1 cellular context compared by ENCODE assay signal in genomic region chr2:10278029-10278762, GRCh38.
A peak's percentile ranks its signal among the peaks of the same experiment; 100 is the strongest.
TF ChIP-seq lines count a peak whose summit lies in the region.

No MANE protein-coding gene starts in this region.

TF ChIP-seq in HepG2, 621 proteins besides CTCF, POLR2A, EP300 and RAD21 (continued from another document and continues in another):
- TF ChIP-seq ZNF441 (CRISPR knock-in tag; IDR thresholded peaks at IDR 0.05; ENCODE audit: borderline replicate concordance) (no peak; the same call in none of the 2 replicates), ZFY (CRISPR knock-in tag; IDR thresholded peaks at IDR 0.05) (peak; percentile 57), FOXO4 (CRISPR knock-in tag; conservative IDR thresholded peaks at IDR 0.05) (no peak), SP4 (CRISPR knock-in tag; IDR thresholded peaks at IDR 0.05) (peak; percentile 53; the same call in 1 of the 2 replicates), GLI4 (CRISPR knock-in tag; IDR thresholded peaks at IDR 0.05; ENCODE audit: borderline replicate concordance) (no peak; the same call in 1 of the 2 replicates), ZBTB25 (CRISPR knock-in tag; IDR thresholded peaks at IDR 0.05) (peak; percentile 73; the same call in 1 of the 2 replicates), ZNF484 (CRISPR knock-in tag; IDR thresholded peaks at IDR 0.05; ENCODE audit: borderline replicate concordance, low read depth) (no peak; the same call in 1 of the 2 replicates), ZNF350 (CRISPR knock-in tag; IDR thresholded peaks at IDR 0.05; ENCODE audit: borderline replicate concordance, low read depth) (peak; percentile 80), ZNF260 (CRISPR knock-in tag; IDR thresholded peaks at IDR 0.05; ENCODE audit: borderline replicate concordance, low read depth) (no peak), NCOR1 (IDR thresholded peaks at IDR 0.05; ENCODE audit: borderline replicate concordance, low read length) (peak; percentile 92), ZNF280B (CRISPR knock-in tag; IDR thresholded peaks at IDR 0.05; ENCODE audit: borderline replicate concordance) (no peak), ZNF567 (CRISPR knock-in tag; IDR thresholded peaks at IDR 0.05; ENCODE audit: borderline replicate concordance) (0 out of 2 replicates have a peak, but pooled peaks have one; percentile 32), PHB2 (IDR thresholded peaks at IDR 0.05; ENCODE audit: partially characterized antibody) (no peak), ZNF720 (CRISPR knock-in tag; IDR thresholded peaks at IDR 0.05) (no peak), ZNF263 (CRISPR knock-in tag; IDR thresholded peaks at IDR 0.05) (peak; percentile 98), TSC22D2 (CRISPR knock-in tag; IDR thresholded peaks at IDR 0.05; ENCODE audit: borderline replicate concordance) (no peak), RBM22 (optimal IDR thresholded peaks at IDR 0.05; ENCODE audit: low read length) (no peak), ZBTB8A (CRISPR knock-in tag; IDR thresholded peaks at IDR 0.05; ENCODE audit: borderline replicate concordance, low read depth) (no peak), NFIB (CRISPR knock-in tag; IDR thresholded peaks at IDR 0.05; ENCODE audit: borderline replicate concordance) (no peak), MEIS1 (CRISPR knock-in tag; IDR thresholded peaks at IDR 0.05; ENCODE audit: borderline replicate concordance) (peak; percentile 64; the same call in 1 of the 2 replicates), TERF1 (CRISPR knock-in tag; IDR thresholded peaks at IDR 0.05) (no peak), MBD4 (IDR thresholded peaks at IDR 0.05; ENCODE audit: borderline replicate concordance, low read length) (no peak), ZNF552 (CRISPR knock-in tag; IDR thresholded peaks at IDR 0.05; ENCODE audit: borderline replicate concordance) (0 out of 2 replicates have a peak, but pooled peaks have one; percentile 50), DZIP1 (CRISPR knock-in tag; IDR thresholded peaks at IDR 0.05) (no peak; the same call in 1 of the 2 replicates), ZNF569 (CRISPR knock-in tag; IDR thresholded peaks at IDR 0.05; ENCODE audit: borderline replicate concordance) (no peak), HOXA9 (CRISPR knock-in tag; IDR thresholded peaks at IDR 0.05; ENCODE audit: borderline replicate concordance) (no peak), BRCA1 (CRISPR knock-in tag; IDR thresholded peaks at IDR 0.05) (no peak), THAP11 (CRISPR knock-in tag; IDR thresholded peaks at IDR 0.05) (no peak; the same call in none of the 2 replicates), MIER3 (CRISPR knock-in tag; IDR thresholded peaks at IDR 0.05; ENCODE audit: borderline replicate concordance) (no peak), ZNF644 (CRISPR knock-in tag; IDR thresholded peaks at IDR 0.05; ENCODE audit: low read depth) (peak; percentile 64; the same call in 1 of the 2 replicates), TBL1XR1 (IDR thresholded peaks at IDR 0.05; ENCODE audit: borderline replicate concordance, low read length, partially characterized antibody) (no peak), ZNF850 (CRISPR knock-in tag; conservative IDR thresholded peaks at IDR 0.05) (no peak), PCBP2 (optimal IDR thresholded peaks at IDR 0.05; ENCODE audit: low read depth, low read length, poor library complexity, severe bottlenecking) (no peak), ZNF766 (CRISPR knock-in tag; IDR thresholded peaks at IDR 0.05; ENCODE audit: borderline replicate concordance) (no peak), ZKSCAN5 (CRISPR knock-in tag; IDR thresholded peaks at IDR 0.05) (no peak), ZNF589 (CRISPR knock-in tag; conservative IDR thresholded peaks at IDR 0.05) (no peak), ZHX2 (IDR thresholded peaks at IDR 0.05; ENCODE audit: low read depth) (no peak; the same call in 1 of the 2 replicates), ZHX2 (CRISPR knock-in tag; IDR thresholded peaks at IDR 0.05; ENCODE audit: borderline replicate concordance) (no peak), ZNF883 (CRISPR knock-in tag; IDR thresholded peaks at IDR 0.05; ENCODE audit: not compliant biosample characterization) (peak; percentile 35), MTA1 (CRISPR knock-in tag; IDR thresholded peaks at IDR 0.05; ENCODE audit: borderline replicate concordance) (peak; percentile 98), ZNF616 (CRISPR knock-in tag; IDR thresholded peaks at IDR 0.05; ENCODE audit: low read depth) (no peak)
- TF ChIP-seq, protein P1, sequence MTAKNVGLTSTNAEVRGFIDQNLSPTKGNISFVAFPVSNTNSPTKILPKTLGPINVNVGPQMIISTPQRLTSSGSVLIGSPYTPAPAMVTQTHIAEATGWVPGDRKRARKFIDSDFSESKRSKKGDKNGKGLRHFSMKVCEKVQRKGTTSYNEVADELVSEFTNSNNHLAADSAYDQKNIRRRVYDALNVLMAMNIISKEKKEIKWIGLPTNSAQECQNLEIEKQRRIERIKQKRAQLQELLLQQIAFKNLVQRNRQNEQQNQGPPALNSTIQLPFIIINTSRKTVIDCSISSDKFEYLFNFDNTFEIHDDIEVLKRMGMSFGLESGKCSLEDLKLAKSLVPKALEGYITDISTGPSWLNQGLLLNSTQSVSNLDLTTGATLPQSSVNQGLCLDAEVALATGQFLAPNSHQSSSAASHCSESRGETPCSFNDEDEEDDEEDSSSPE (CRISPR knock-in tag; IDR thresholded peaks at IDR 0.05) = peak; percentile 64; the same call in 1 of the 2 replicates
- TF ChIP-seq, protein P2, sequence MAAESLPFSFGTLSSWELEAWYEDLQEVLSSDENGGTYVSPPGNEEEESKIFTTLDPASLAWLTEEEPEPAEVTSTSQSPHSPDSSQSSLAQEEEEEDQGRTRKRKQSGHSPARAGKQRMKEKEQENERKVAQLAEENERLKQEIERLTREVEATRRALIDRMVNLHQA (CRISPR knock-in tag; IDR thresholded peaks at IDR 0.05) = no peak
- TF ChIP-seq, protein P3, sequence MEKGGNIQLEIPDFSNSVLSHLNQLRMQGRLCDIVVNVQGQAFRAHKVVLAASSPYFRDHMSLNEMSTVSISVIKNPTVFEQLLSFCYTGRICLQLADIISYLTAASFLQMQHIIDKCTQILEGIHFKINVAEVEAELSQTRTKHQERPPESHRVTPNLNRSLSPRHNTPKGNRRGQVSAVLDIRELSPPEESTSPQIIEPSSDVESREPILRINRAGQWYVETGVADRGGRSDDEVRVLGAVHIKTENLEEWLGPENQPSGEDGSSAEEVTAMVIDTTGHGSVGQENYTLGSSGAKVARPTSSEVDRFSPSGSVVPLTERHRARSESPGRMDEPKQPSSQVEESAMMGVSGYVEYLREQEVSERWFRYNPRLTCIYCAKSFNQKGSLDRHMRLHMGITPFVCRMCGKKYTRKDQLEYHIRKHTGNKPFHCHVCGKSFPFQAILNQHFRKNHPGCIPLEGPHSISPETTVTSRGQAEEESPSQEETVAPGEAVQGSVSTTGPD (CRISPR knock-in tag; IDR thresholded peaks at IDR 0.05) = peak; percentile 72; the same call in 1 of the 2 replicates
